ENCODE assay signal across 18 cellular contexts in the genomic region with DNA sequence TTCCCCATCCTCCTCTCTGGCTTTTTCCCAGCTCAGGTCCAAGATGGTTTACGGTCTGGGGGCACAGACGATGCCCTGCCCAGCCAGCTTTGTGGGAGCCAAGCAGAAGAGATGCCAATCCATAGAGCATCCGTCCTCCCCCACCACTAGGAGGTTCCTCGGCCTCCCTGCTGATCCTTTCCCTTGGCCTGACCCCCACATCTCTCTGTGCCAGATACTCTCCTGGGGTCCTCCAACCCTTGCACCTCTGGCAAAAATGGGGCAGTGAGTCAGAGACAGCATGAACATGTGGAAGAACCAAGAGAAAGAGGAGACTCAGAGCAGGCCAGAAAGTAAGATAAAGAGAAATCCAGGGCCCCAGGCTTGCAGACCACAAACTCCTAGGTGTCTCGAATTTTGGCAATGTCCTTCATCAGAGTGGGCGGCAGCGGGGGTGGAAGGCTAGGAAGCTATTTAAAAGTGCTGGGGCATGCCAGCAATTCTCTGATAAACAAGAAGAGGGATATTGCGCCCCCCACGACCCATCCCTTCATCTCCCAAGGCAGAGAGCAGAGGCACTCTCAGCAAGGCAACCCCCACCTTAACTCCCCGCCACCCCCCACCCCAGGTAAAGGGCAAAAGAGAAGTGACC. TPM values are rescaled to one million over a fixed set of nuclear protein-coding genes. Genes with fewer than 3 reads are reported as not detected.
DNase-seq lines count a peak whose midpoint lies in the region; ATAC-seq, FAIRE-seq and TF ChIP-seq lines count a peak whose summit lies in the region.
"Had no signal": no experiment of that assay in that cellular context is flagged by ENCODE, and none has a peak within 500 bp of the region (broad histone marks: within the 10 kb centered on the region; RNA-seq: fewer than 3 reads in every experiment).

No MANE protein-coding gene starts in this region.

- H3K4me3 ChIP-seq in HUES6 (ENCODE audit: low read depth, low read length): peak overlapping the region; percentile 42
- H3K4me3 ChIP-seq in K562: no peak overlapping the region
- peak overlapping the region; percentile 59 to 74 for H3K4me3 ChIP-seq in stomach smooth muscle (ENCODE audit: low read length in 2 of 2)
- H3K4me3 ChIP-seq in HepG2 (replicated peaks in 1 of 3; ENCODE audit: insufficient read depth in 1 of 3, low read depth in 2 of 3, low read length in 3 of 3): no peak overlapping the region
- H3K4me3 ChIP-seq: adrenal gland, left lung had no signal

- peaks cover 94% of the 10 kb centered on the region for H3K4me1 ChIP-seq in HUES6 (ENCODE audit: control insufficient read depth, insufficient read depth, low read length)
- H3K4me1 ChIP-seq in K562 (replicated peaks in 1 of 2; ENCODE audit: control insufficient read depth in 2 of 2, insufficient read depth in 2 of 2, low read length in 2 of 2): peaks cover 38 to 51% of the 10 kb centered on the region in 2 experiments
- H3K4me1 ChIP-seq in stomach smooth muscle (ENCODE audit: control insufficient read depth, insufficient read depth, low read length): peaks cover 37% of the 10 kb centered on the region
- H3K4me1 ChIP-seq in HepG2 (ENCODE audit: insufficient read depth, low read length): peaks cover 92% of the 10 kb centered on the region

- H3K36me3 ChIP-seq in HUES6 (ENCODE audit: control insufficient read depth, insufficient read depth, low read length): no peaks in the 10 kb centered on the region
- no peaks in the 10 kb centered on the region for H3K36me3 ChIP-seq in K562 (ENCODE audit: control insufficient read depth, insufficient read depth, low read length)
- H3K36me3 ChIP-seq in stomach smooth muscle (ENCODE audit: control insufficient read depth in 2 of 2, insufficient read depth in 2 of 2, low read length in 2 of 2): no peaks in the 10 kb centered on the region
- no peaks in the 10 kb centered on the region; a peak in 1 of 5 replicates for H3K36me3 ChIP-seq in HepG2 (replicated peaks in 1 of 2; ENCODE audit: control insufficient read depth in 1 of 2, insufficient read depth in 2 of 2, low read length in 2 of 2)
- H3K36me3 ChIP-seq: adrenal gland, left lung had no signal

- TF ChIP-seq POLR2A in K562 (conservative IDR thresholded peaks at IDR 0.05) (no peak), HepG2 (IDR thresholded peaks at IDR 0.05; ENCODE audit: insufficient read depth in 1 of 2, low read depth in 2 of 2, low read length in 2 of 2) (no peak)

- FAIRE-seq in K562 (lab: Jason Lieb, UNC): no peak
- FAIRE-seq in HepG2 (lab: Jason Lieb, UNC): no peak

- no peaks in the 10 kb centered on the region for H4K20me1 ChIP-seq in K562 (replicated peaks; ENCODE audit: control insufficient read depth, insufficient read depth, low read length)
- H4K20me1 ChIP-seq in HepG2 (ENCODE audit: insufficient read depth, low read length): peaks cover 7% of the 10 kb centered on the region; the same call in 1 of the 2 replicates

- H2AFZ ChIP-seq in K562 (ENCODE audit: low read depth, low read length) (peak overlapping the region; percentile 69; the same call in 1 of the 2 replicates), HepG2 (ENCODE audit: low read length) (no peak overlapping the region)

- TF ChIP-seq CTCF in K562 (IDR thresholded peaks at IDR 0.05 in 2 of 3, conservative IDR thresholded peaks at IDR 0.05 in 1 of 3; ENCODE audit: insufficient read depth in 2 of 3, low read depth in 1 of 3, low read length in 3 of 3) (no peak), HepG2 (CRISPR knock-in tag; IDR thresholded peaks at IDR 0.05) (no peak)

- in situ Hi-C loops in K562 (cut with MboI) (no loop called here), HepG2 (cut with HindIII; ENCODE audit: extremely low pct_ligation_motif_present, low pct_unique_long_range_greater_than_20kb) (no loop called here)

- intact Hi-C loops in K562 (cut with micrococcal nuclease): no loop called here
- intact Hi-C loops in HepG2 (cut with micrococcal nuclease; ENCODE audit: unreplicated experiment): no loop called here

- H3K9me1 ChIP-seq in K562 (ENCODE audit: control insufficient read depth, insufficient read depth, low read length): no peaks in the 10 kb centered on the region

- WGBS in K562 (ENCODE audit: insufficient coverage, low coverage, missing lambda C conversion rate): 18% methylated on average over 10 of the region's 10 CpGs
- WGBS in HepG2 (ENCODE audit: low lambda C conversion rate): 95% methylated on average over 7 of the region's 10 CpGs

- no TSS peak for BruUV-seq in K562 (replicated peaks; lab: Mats Ljungman, UMichigan)
- no TSS peak for BruUV-seq in HepG2 (replicated peaks; lab: Mats Ljungman, UMichigan)

- CTCF ChIA-PET in K562 (lab: Yijun Ruan, JAX; ENCODE audit: low intra/inter-chr PET ratio): no interaction called here
- CTCF ChIA-PET in HepG2 (lab: Yijun Ruan, JAX; ENCODE audit: low intra/inter-chr PET ratio, low total read pairs): no interaction called here

- DNase-seq in K562 (ENCODE audit: extremely low read depth in 1 of 4, low spot score in 3 of 4): peak in 2 of 4 experiments; percentile 28 to 39
- DNase-seq in LoVo (ENCODE audit: low spot score): no peak
- no peak for DNase-seq in activated CD4-positive, alpha-beta T cell treated with anti-CD3 and anti-CD28 coated beads for 4 hours
- no peak for DNase-seq in HPDE6-E6E7 (ENCODE audit: extremely low spot score)
- DNase-seq in HepG2 (ENCODE audit: low spot score): no peak
- DNase-seq: activated B cell treated with CpG ODN at 0.5 μM for 24 hours; CD4-positive, CD25-positive, alpha-beta regulatory T cell; effector CD4-positive, alpha-beta T cell; left lung; NCI-H1930; stimulated activated CD4-positive, alpha-beta T cell treated with anti-CD3 and anti-CD28 coated beads, Interleukin-2, amount 100 ng/mL, for 48 hours; stimulated activated naive CD4-positive, alpha-beta T cell treated with Interleukin-2 at 50 U/mL for 16 hours had no signal

- H3K4me2 ChIP-seq in K562 (ENCODE audit: insufficient read depth, low read length): no peak overlapping the region
- no peak overlapping the region for H3K4me2 ChIP-seq in HepG2 (ENCODE audit: low read depth, low read length)
- H3K4me2 ChIP-seq: KMS-11 had no signal

- TF ChIP-seq EP300 in K562 (IDR thresholded peaks at IDR 0.05; ENCODE audit: low read length) (no peak), HepG2 (IDR thresholded peaks at IDR 0.05; ENCODE audit: low read depth in 2 of 2, low read length in 2 of 2) (no peak), HepG2 (CRISPR knock-in tag; IDR thresholded peaks at IDR 0.05; ENCODE audit: borderline replicate concordance) (no peak)

- ATAC-seq in K562 (no peak), HepG2 (no peak)
- ATAC-seq: left lung, SK-N-SH treated with all-trans-retinoic acid at 6 μM for 48 hours had no signal

- POLR2A ChIA-PET in K562 (lab: Yijun Ruan, JAX): interaction anchor here (1.0 to 1.3 kb wide), 2 partner anchors 10 to 11 kb away, joined by 3 to 4 read pairs; no protein-coding TSS in a partner anchor
- POLR2A ChIA-PET in HepG2 (lab: Yijun Ruan, JAX): no interaction called here

- H3K79me2 ChIP-seq in K562 (ENCODE audit: control insufficient read depth, insufficient read depth, low read length): peaks cover 8% of the 10 kb centered on the region; the same call in 2 of the 3 replicates
- peaks cover 21% of the 10 kb centered on the region for H3K79me2 ChIP-seq in HepG2 (ENCODE audit: insufficient read depth, low read length)

- no peak for TF ChIP-seq RAD21 in K562 (CRISPR knock-in tag; conservative IDR thresholded peaks at IDR 0.05 in 1 of 2, IDR thresholded peaks at IDR 0.05 in 1 of 2)
- TF ChIP-seq RAD21 in HepG2 (CRISPR knock-in tag; IDR thresholded peaks at IDR 0.05): no peak

- H3K27ac ChIP-seq in HUES6 (ENCODE audit: low read depth, low read length) (peak overlapping the region; percentile 92), K562 (ENCODE audit: extremely low read depth, low read depth, low read length) (no peak overlapping the region), layer of hippocampus (ENCODE audit: low read depth, low read length) (peak overlapping the region; percentile 33), stomach smooth muscle (ENCODE audit: low read length) (peak overlapping the region; percentile 64), HepG2 (ENCODE audit: extremely low read length, insufficient read depth, low read length) (no peak overlapping the region)
- H3K27ac ChIP-seq: adrenal gland, KMS-11, left lung had no signal

- peaks cover 1% of the 10 kb centered on the region; the same call in 1 of the 2 replicates for H3K27me3 ChIP-seq in HUES6 (ENCODE audit: control insufficient read depth, insufficient read depth, low read length)
- H3K27me3 ChIP-seq in K562 (ENCODE audit: control insufficient read depth in 2 of 2, insufficient read depth in 2 of 2, low read length in 2 of 2): no peaks in the 10 kb centered on the region
- H3K27me3 ChIP-seq in layer of hippocampus (ENCODE audit: control insufficient read depth, insufficient read depth, low read length): peaks cover 2% of the 10 kb centered on the region
- H3K27me3 ChIP-seq in stomach smooth muscle (ENCODE audit: control insufficient read depth in 1 of 2, insufficient read depth in 2 of 2, low read length in 2 of 2): no peaks in the 10 kb centered on the region
- H3K27me3 ChIP-seq in HepG2 (ENCODE audit: control insufficient read depth in 1 of 2, insufficient read depth in 2 of 2, low read length in 2 of 2): no peaks in the 10 kb centered on the region
- H3K27me3 ChIP-seq: adrenal gland had no signal

- H3K9me3 ChIP-seq in HUES6 (ENCODE audit: control insufficient read depth, insufficient read depth, low read depth, low read length) (no peaks in the 10 kb centered on the region), K562 (replicated peaks; ENCODE audit: control insufficient read depth, insufficient read depth, low read depth, low read length) (no peaks in the 10 kb centered on the region), stomach smooth muscle (ENCODE audit: control insufficient read depth in 2 of 2, low read length in 2 of 2) (no peaks in the 10 kb centered on the region), HepG2 (ENCODE audit: low read length) (no peaks in the 10 kb centered on the region)
- H3K9me3 ChIP-seq: adrenal gland, left lung had no signal

- peak overlapping the region; percentile 36 for H3K9ac ChIP-seq in HUES6 (ENCODE audit: low read length)
- H3K9ac ChIP-seq in K562 (ENCODE audit: insufficient read depth in 1 of 2, low read depth in 2 of 2, low read length in 2 of 2): peak overlapping the region in 1 of 2 experiments; percentile 3; a peak in 1 of 4 replicates
- peak overlapping the region; percentile 55 to 80 for H3K9ac ChIP-seq in stomach smooth muscle (ENCODE audit: low read length in 2 of 2)
- H3K9ac ChIP-seq in HepG2 (ENCODE audit: insufficient read depth, low read depth, low read length): no peak overlapping the region
- H3K9ac ChIP-seq: KMS-11 had no signal

RNA-seq across cellular contexts. Expression of gene BLACAT1, which starts 11.4 kb away (rescaled TPM):
- total RNA-seq in K562 (2011; cell fraction: chromatin; rRNA removed; ENCODE audit: low replicate concordance): 5.4 and 17.4 TPM in 2 replicates
- 5.8 and 9.7 TPM in 2 replicates for total RNA-seq in K562 (2011; cell fraction: nucleolus; rRNA removed)
- total RNA-seq in K562 (2011; cell fraction: nucleoplasm; rRNA removed): 7.8 and 9.5 TPM in 2 replicates
- total RNA-seq in K562 (2014; rRNA removed): 0.37 and 0.73 TPM in 2 replicates
- 0.73 and 1.1 TPM in 2 replicates for total RNA-seq in K562 (2014; rRNA removed; fragmentation: Illumina TruSeq; extraction: Trizol)
- 0.45 and 0.47 TPM in 2 replicates for total RNA-seq in K562 (2015; rRNA removed; fragmentation: Illumina TruSeq; extraction: Trizol)
- 0.83 and 1.0 TPM in 2 replicates for total RNA-seq in K562 (2021)
- 3.4 and 5.9 TPM in 2 replicates for polyA plus RNA-seq in K562 (2011; rRNA removed)
- 2.6 and 3.6 TPM in 2 replicates for polyA plus RNA-seq in K562 (2011; cell fraction: cytosol; rRNA removed)
- polyA plus RNA-seq in K562 (2011; cell fraction: nucleus; rRNA removed): 7.5 and 19.7 TPM in 2 replicates
- 1.2 and 3.3 TPM in 2 replicates for polyA plus RNA-seq in K562 (2012)
- polyA plus RNA-seq in K562 (2014; fragmentation: Illumina TruSeq; extraction: Trizol): 1.2 and 1.6 TPM in 2 replicates
- under 1 TPM; 0.10 to 0.17 TPM for polyA plus RNA-seq in K562 (2014; fragmentation: Nextera tagmentation; extraction: Ambion mirVana)
- 0.84 and 1.3 TPM in 2 replicates for polyA plus RNA-seq in K562 (2014; rRNA removed)
- 3.0 and 5.2 TPM in 2 replicates for polyA minus RNA-seq in K562 (2011; rRNA and poly(A)+ RNA removed)
- polyA minus RNA-seq in K562 (2011; cell fraction: cytosol; rRNA and poly(A)+ RNA removed): 0.55 and 1.3 TPM in 2 replicates
- 3.4 and 4.8 TPM in 2 replicates for polyA minus RNA-seq in K562 (2011; cell fraction: nucleus; rRNA and poly(A)+ RNA removed)
- total RNA-seq in HepG2 (2016; rRNA removed; fragmentation: Illumina TruSeq; extraction: Trizol): 0.42 and 1.2 TPM in 2 replicates
- 0.18 TPM in 1 of 2 replicates, not detected in the other for total RNA-seq in HepG2 (2016; cell fraction: cytosol; rRNA removed; fragmentation: Illumina TruSeq; extraction: Trizol; ENCODE audit: low read depth)
- total RNA-seq in HepG2 (2016; cell fraction: insoluble cytoplasmic fraction; rRNA removed; fragmentation: Illumina TruSeq; extraction: Trizol): 0.28 and 1.4 TPM in 2 replicates
- 0.10 and 0.28 TPM in 2 replicates for total RNA-seq in HepG2 (2016; cell fraction: membrane; rRNA removed; fragmentation: Illumina TruSeq; extraction: Trizol)
- 2.8 and 3.4 TPM in 2 replicates for total RNA-seq in HepG2 (2016; cell fraction: nucleus; rRNA removed; fragmentation: Illumina TruSeq; extraction: Trizol)
- polyA plus RNA-seq in HepG2 (2011; rRNA removed): 2.7 and 2.8 TPM in 2 replicates
- polyA plus RNA-seq in HepG2 (2011; cell fraction: cytosol; rRNA removed): 1.2 and 1.4 TPM in 2 replicates
- 6.9 and 7.0 TPM in 2 replicates for polyA plus RNA-seq in HepG2 (2011; cell fraction: nucleus; rRNA removed)
- 0.36 and 0.88 TPM in 2 replicates for polyA plus RNA-seq in HepG2 (2012)
- polyA plus RNA-seq in HepG2 (2016; cell fraction: cytosol; fragmentation: Illumina TruSeq; extraction: Trizol; ENCODE audit: low read depth): 0.07 and 0.09 TPM in 2 replicates
- polyA plus RNA-seq in HepG2 (2016; cell fraction: insoluble cytoplasmic fraction; fragmentation: Illumina TruSeq; extraction: Trizol; ENCODE audit: low read depth): 0.48 and 0.52 TPM in 2 replicates
- polyA plus RNA-seq in HepG2 (2016; cell fraction: membrane; fragmentation: Illumina TruSeq; extraction: Trizol; ENCODE audit: low read depth): 0.12 and 0.19 TPM in 2 replicates
- 2.2 and 2.7 TPM in 2 replicates for polyA plus RNA-seq in HepG2 (2016; cell fraction: nucleus; fragmentation: Illumina TruSeq; extraction: Trizol; ENCODE audit: insufficient read depth, low read depth)
- 0.37 and 5.7 TPM in 2 replicates for polyA minus RNA-seq in HepG2 (2011; rRNA and poly(A)+ RNA removed; ENCODE audit: low replicate concordance)
- polyA minus RNA-seq in HepG2 (2011; cell fraction: cytosol; rRNA and poly(A)+ RNA removed): 0.79 and 0.97 TPM in 2 replicates
- 9.9 and 10.4 TPM in 2 replicates for polyA minus RNA-seq in HepG2 (2011; cell fraction: nucleus; rRNA and poly(A)+ RNA removed)
- total RNA-seq: adrenal gland had no signal
- polyA plus RNA-seq: CD4-positive, CD25-positive, alpha-beta regulatory T cell had no signal

RNA-seq across cellular contexts. Expression of gene LEMD1, which starts 22.6 kb away (rescaled TPM):
- total RNA-seq in K562 (2011; cell fraction: chromatin; rRNA removed; ENCODE audit: low replicate concordance): 2.9 and 13.1 TPM in 2 replicates
- 6.3 and 10.7 TPM in 2 replicates for total RNA-seq in K562 (2011; cell fraction: nucleolus; rRNA removed)
- 4.1 and 5.0 TPM in 2 replicates for total RNA-seq in K562 (2011; cell fraction: nucleoplasm; rRNA removed)
- total RNA-seq in K562 (2014; rRNA removed): 0.54 and 1.0 TPM in 2 replicates
- 0.36 and 0.41 TPM in 2 replicates for total RNA-seq in K562 (2014; rRNA removed; fragmentation: Illumina TruSeq; extraction: Trizol)
- 0.79 and 0.80 TPM in 2 replicates for total RNA-seq in K562 (2015; rRNA removed; fragmentation: Illumina TruSeq; extraction: Trizol)
- total RNA-seq in K562 (2021): 0.47 and 0.60 TPM in 2 replicates
- 2.0 and 2.4 TPM in 2 replicates for polyA plus RNA-seq in K562 (2011; rRNA removed)
- polyA plus RNA-seq in K562 (2011; cell fraction: cytosol; rRNA removed): 1.1 and 3.8 TPM in 2 replicates
- polyA plus RNA-seq in K562 (2011; cell fraction: nucleus; rRNA removed): 3.4 and 14.8 TPM in 2 replicates
- 0.62 and 1.6 TPM in 2 replicates for polyA plus RNA-seq in K562 (2012)
- 0.79 and 1.2 TPM in 2 replicates for polyA plus RNA-seq in K562 (2014; fragmentation: Illumina TruSeq; extraction: Trizol)
- polyA plus RNA-seq in K562 (2014; fragmentation: Nextera tagmentation; extraction: Ambion mirVana): under 1 TPM in 1 of 2 experiments, not detected in 1; 0.11 TPM
- 0.27 TPM in 1 of 2 replicates, not detected in the other for polyA plus RNA-seq in K562 (2014; rRNA removed)
- polyA minus RNA-seq in K562 (2011; rRNA and poly(A)+ RNA removed): 1.9 and 3.9 TPM in 2 replicates
- polyA minus RNA-seq in K562 (2011; cell fraction: cytosol; rRNA and poly(A)+ RNA removed): 2.3 and 3.0 TPM in 2 replicates
- polyA minus RNA-seq in K562 (2011; cell fraction: nucleus; rRNA and poly(A)+ RNA removed): 5.6 and 12.5 TPM in 2 replicates
- total RNA-seq in HepG2 (2016; rRNA removed; fragmentation: Illumina TruSeq; extraction: Trizol): 0.84 and 2.3 TPM in 2 replicates
- not detected in 2 replicates for total RNA-seq in HepG2 (2016; cell fraction: cytosol; rRNA removed; fragmentation: Illumina TruSeq; extraction: Trizol; ENCODE audit: low read depth)
- 0.79 and 2.7 TPM in 2 replicates for total RNA-seq in HepG2 (2016; cell fraction: insoluble cytoplasmic fraction; rRNA removed; fragmentation: Illumina TruSeq; extraction: Trizol)
- total RNA-seq in HepG2 (2016; cell fraction: membrane; rRNA removed; fragmentation: Illumina TruSeq; extraction: Trizol): 0.62 and 0.74 TPM in 2 replicates
- 4.5 and 8.3 TPM in 2 replicates for total RNA-seq in HepG2 (2016; cell fraction: nucleus; rRNA removed; fragmentation: Illumina TruSeq; extraction: Trizol)
- polyA plus RNA-seq in HepG2 (2011; rRNA removed): 1.4 and 2.1 TPM in 2 replicates
- 0.29 and 0.59 TPM in 2 replicates for polyA plus RNA-seq in HepG2 (2011; cell fraction: cytosol; rRNA removed)
- polyA plus RNA-seq in HepG2 (2011; cell fraction: nucleus; rRNA removed): 5.5 and 6.9 TPM in 2 replicates
- 0.32 and 1.3 TPM in 2 replicates for polyA plus RNA-seq in HepG2 (2012)
- 0.42 TPM in 1 of 2 replicates, not detected in the other for polyA plus RNA-seq in HepG2 (2016; cell fraction: cytosol; fragmentation: Illumina TruSeq; extraction: Trizol; ENCODE audit: low read depth)
- 1.2 TPM in 2 replicates for polyA plus RNA-seq in HepG2 (2016; cell fraction: insoluble cytoplasmic fraction; fragmentation: Illumina TruSeq; extraction: Trizol; ENCODE audit: low read depth)
- polyA plus RNA-seq in HepG2 (2016; cell fraction: membrane; fragmentation: Illumina TruSeq; extraction: Trizol; ENCODE audit: low read depth): 0.79 TPM in 1 of 2 replicates, not detected in the other
- not detected in 2 replicates for polyA plus RNA-seq in HepG2 (2016; cell fraction: nucleus; fragmentation: Illumina TruSeq; extraction: Trizol; ENCODE audit: insufficient read depth, low read depth)
- 2.3 and 20.4 TPM in 2 replicates for polyA minus RNA-seq in HepG2 (2011; rRNA and poly(A)+ RNA removed; ENCODE audit: low replicate concordance)
- polyA minus RNA-seq in HepG2 (2011; cell fraction: cytosol; rRNA and poly(A)+ RNA removed): 2.9 and 3.3 TPM in 2 replicates
- polyA minus RNA-seq in HepG2 (2011; cell fraction: nucleus; rRNA and poly(A)+ RNA removed): 8.5 and 10.2 TPM in 2 replicates
- total RNA-seq: activated B cell treated with CpG ODN at 0.5 μM for 24 hours; adrenal gland; CD4-positive, CD25-positive, alpha-beta regulatory T cell had no signal
- polyA plus RNA-seq: CD4-positive, CD25-positive, alpha-beta regulatory T cell had no signal

Comparison
In these comparisons a context has a peak if more than half of its experiments do, and no peak if none do; other contexts are left out.
1. H3K27ac ChIP-seq: peak in HUES6 (single experiment), layer of hippocampus (single experiment) and stomach smooth muscle (single experiment); none in K562 (single experiment) and HepG2 (single experiment).
2. H3K4me3 ChIP-seq: peak in HUES6 (single experiment) and stomach smooth muscle (2 of 2); none in K562 (single experiment) and HepG2 (0 of 3).